8 cellular contexts compared by ENCODE assay signal in the genomic region with DNA sequence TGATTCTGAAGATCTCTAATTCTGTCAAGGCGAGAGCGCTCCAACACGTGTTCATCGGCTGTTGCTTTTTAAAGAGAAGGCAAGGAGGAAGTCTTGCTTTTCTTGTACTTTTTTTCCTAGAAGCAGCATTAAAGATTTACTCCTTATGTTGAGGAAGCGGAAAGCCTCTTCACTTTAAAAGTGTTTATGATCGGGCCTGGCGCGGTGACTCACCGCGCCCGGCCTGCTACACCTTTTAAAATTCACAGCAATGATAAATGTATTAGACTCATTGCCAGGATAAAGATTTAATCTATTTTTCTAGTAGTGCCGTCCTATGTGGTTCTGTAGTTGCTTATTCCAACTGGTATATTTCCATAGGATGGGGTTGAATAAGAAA.
A peak's percentile ranks its signal among the peaks of the same experiment; 100 is the strongest.
DNase-seq lines count a peak whose midpoint lies in the region; ATAC-seq lines count a peak whose summit lies in the region.

No MANE protein-coding gene starts in this region.

- H3K36me3 ChIP-seq in iPS-20b (ENCODE audit: insufficient read depth, low read depth, low read length) (peaks cover 17% of the 10 kb centered on the region), subcutaneous abdominal adipose tissue (ENCODE audit: control insufficient read depth in 5 of 5, insufficient read depth in 5 of 5, low read length in 5 of 5) (peaks cover 2 to 6% (median 4%) of the 10 kb centered on the region in 5 donors)

- peaks cover 15% of the 10 kb centered on the region for H3K4me1 ChIP-seq in iPS-20b (ENCODE audit: insufficient read depth, low read length)
- H3K4me1 ChIP-seq in subcutaneous abdominal adipose tissue (ENCODE audit: control insufficient read depth in 5 of 5, insufficient read depth in 5 of 5, low read length in 5 of 5): peaks cover 4 to 46% (median 39%) of the 10 kb centered on the region in 5 donors

- no peak for ATAC-seq in HG03520 (IDR thresholded peaks at IDR 0.05; ENCODE audit: unreplicated experiment)
- no peak for ATAC-seq in HG03439 (IDR thresholded peaks at IDR 0.05; ENCODE audit: unreplicated experiment)

- H3K27ac ChIP-seq in iPS-20b (ENCODE audit: low read length) (peak overlapping the region; percentile 19), subcutaneous abdominal adipose tissue (ENCODE audit: low read depth, low read length) (peak overlapping the region; percentile 99)

- H3K27me3 ChIP-seq in iPS-20b (ENCODE audit: insufficient read depth, low read length): no peaks in the 10 kb centered on the region
- no peaks in the 10 kb centered on the region for H3K27me3 ChIP-seq in subcutaneous abdominal adipose tissue (ENCODE audit: control insufficient read depth in 5 of 5, insufficient read depth in 4 of 5, low read length in 5 of 5)

- H3K9me3 ChIP-seq in iPS-20b (ENCODE audit: insufficient read depth, low read depth, low read length) (no peaks in the 10 kb centered on the region), subcutaneous abdominal adipose tissue (ENCODE audit: control insufficient read depth in 5 of 5, low read length in 5 of 5) (no peaks in the 10 kb centered on the region)

- H3K4me3 ChIP-seq in iPS-20b (ENCODE audit: low read length) (peak overlapping the region; percentile 85), subcutaneous abdominal adipose tissue (ENCODE audit: low read depth in 1 of 5, low read length in 5 of 5) (peak overlapping the region; percentile 79 to 99 (median 97))

- DNase-seq in stimulated activated CD4-positive, alpha-beta T cell treated with anti-CD3 and anti-CD28 coated beads, Interleukin-4, amount 100 ng/mL, for 1 hour: peak; percentile 46
- no peak for DNase-seq in stimulated activated CD4-positive, alpha-beta T cell treated with anti-CD3 and anti-CD28 coated beads, Interleukin-15, amount 100 ng/mL, for 24 hours
- peak; percentile 23 for DNase-seq in activated gamma-delta T cell (lab: John Stamatoyannopoulos, UW)
- no peak for DNase-seq in NCI-H1930 (lab: John Stamatoyannopoulos, UW)

- H3K9ac ChIP-seq in iPS-20b (ENCODE audit: low read depth, low read length) (peak overlapping the region; percentile 89), subcutaneous abdominal adipose tissue (ENCODE audit: low read length in 5 of 5) (peak overlapping the region; percentile 73 to 98 (median 87))

Comparison
In these comparisons a context has a peak if more than half of its experiments do, and no peak if none do; other contexts are left out.
1. DNase-seq: peak in stimulated activated CD4-positive, alpha-beta T cell treated with anti-CD3 and anti-CD28 coated beads, Interleukin-4, amount 100 ng/mL, for 1 hour (single experiment) and activated gamma-delta T cell (single experiment); none in stimulated activated CD4-positive, alpha-beta T cell treated with anti-CD3 and anti-CD28 coated beads, Interleukin-15, amount 100 ng/mL, for 24 hours (single experiment) and NCI-H1930 (0 of 2).